ENCODE assay signal across 8 cellular contexts in the genomic region with DNA sequence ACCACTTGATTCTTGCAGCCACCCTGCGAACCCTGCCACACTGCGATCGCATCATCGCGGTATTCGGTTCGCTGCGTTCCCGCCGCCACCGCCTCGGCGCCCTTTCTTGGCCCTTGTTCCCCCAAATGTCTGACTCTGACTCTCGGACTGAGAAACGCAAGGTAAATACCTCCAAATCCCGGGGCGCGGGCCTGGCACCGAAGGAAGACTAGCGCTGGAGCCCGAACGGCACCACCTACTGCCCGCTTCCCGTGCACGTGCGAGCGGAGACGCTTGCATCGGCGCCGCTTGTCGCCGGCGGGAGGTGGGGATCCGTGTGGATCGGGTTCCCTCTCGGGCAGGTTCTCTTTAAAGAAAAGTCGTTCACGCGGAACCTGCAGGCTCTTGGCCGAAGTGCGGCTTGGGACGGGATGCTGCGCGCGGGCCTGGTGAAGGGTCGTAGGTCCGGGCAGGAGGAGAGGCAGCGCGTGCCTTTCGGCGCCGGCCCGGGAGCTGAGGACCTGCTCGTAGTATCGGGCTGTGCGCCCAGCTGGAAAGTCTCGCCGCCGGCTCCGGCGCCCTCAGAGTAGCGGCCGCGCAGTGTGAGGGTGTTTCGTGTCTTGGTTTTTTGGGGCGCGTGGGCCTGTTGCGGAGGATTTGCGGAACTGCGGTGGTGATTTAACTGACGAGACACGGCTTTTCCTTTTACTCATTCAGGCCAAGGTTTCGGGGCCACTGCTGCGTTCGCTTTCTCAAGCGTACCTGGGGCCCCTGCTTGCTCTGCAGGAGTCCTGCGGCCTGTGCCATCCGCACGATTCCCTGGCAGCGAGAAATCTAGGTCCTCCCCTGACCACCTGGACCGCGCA. TPM values are rescaled to one million over a fixed set of nuclear protein-coding genes. Genes with fewer than 3 reads are reported as not detected.
DNase-seq lines count a peak whose midpoint lies in the region; ATAC-seq and TF ChIP-seq lines count a peak whose summit lies in the region.

No MANE protein-coding gene starts in this region.

- WGBS in heart right ventricle, 2 donors: 0 to 1% methylated on average over 83 of the region's 83 CpGs

- CTCF ChIA-PET in PC-3 (lab: Charles Lee): interaction anchor here (0.5 kb wide), 1 partner anchor 89 kb away, joined by 3 read pairs; no protein-coding TSS in a partner anchor
- CTCF ChIA-PET in activated naive CD4-positive, alpha-beta T cell treated with anti-CD3 and anti-CD28 coated beads, Interleukin-2, amount 10 ng/mL, durations not matched to agents 7 days and 5 days (lab: Charles Lee): interaction anchor here (0.7 to 1.0 kb wide), 2 partner anchors 11 to 577 kb away, joined by 3 read pairs; no protein-coding TSS in a partner anchor

- H3K4me1 Mint-ChIP-seq in activated naive CD4-positive, alpha-beta T cell treated with anti-CD3 and anti-CD28 coated beads, Interleukin-2, amount 10 ng/mL, durations not matched to agents 7 days and 5 days: peaks cover 50% of the 10 kb centered on the region

- H3K9ac ChIP-seq in PC-3 (ENCODE audit: low read length): peak overlapping the region; percentile 82

- no peak for TF ChIP-seq CTCF in PC-3 (conservative IDR thresholded peaks at IDR 0.05; ENCODE audit: low read depth, low read length)
- no peak for TF ChIP-seq CTCF in heart right ventricle (IDR thresholded peaks at IDR 0.05)

- no peak overlapping the region for H2AFZ ChIP-seq in PC-3 (ENCODE audit: low read length)

- H3K36me3 ChIP-seq in PC-3 (ENCODE audit: low read depth, low read length) (peaks cover 22% of the 10 kb centered on the region), heart right ventricle (peaks cover 0 to 27% (median 19%) of the 10 kb centered on the region in 9 donors)

- BruUV-seq in PC-3 (replicated peaks; lab: Mats Ljungman, UMichigan): TSS peak; percentile 31

- peaks cover 68% of the 10 kb centered on the region for H3K27me3 Mint-ChIP-seq in activated naive CD4-positive, alpha-beta T cell treated with anti-CD3 and anti-CD28 coated beads, Interleukin-2, amount 10 ng/mL, durations not matched to agents 7 days and 5 days

- H3K9me3 Mint-ChIP-seq in activated naive CD4-positive, alpha-beta T cell treated with anti-CD3 and anti-CD28 coated beads, Interleukin-2, amount 10 ng/mL, durations not matched to agents 7 days and 5 days: no peaks in the 10 kb centered on the region

- peak overlapping the region; percentile 86 for H3K4me3 Mint-ChIP-seq in activated naive CD4-positive, alpha-beta T cell treated with anti-CD3 and anti-CD28 coated beads, Interleukin-2, amount 10 ng/mL, durations not matched to agents 7 days and 5 days

- peak overlapping the region; percentile 97 for H3K4me2 ChIP-seq in PC-3 (ENCODE audit: low read length)

- H3K27me3 ChIP-seq in PC-3 (ENCODE audit: low read length) (no peaks in the 10 kb centered on the region), heart right ventricle (peaks cover 0 to 43% (median 19%) of the 10 kb centered on the region in 7 donors)

- peak overlapping the region; percentile 85 for H3K27ac Mint-ChIP-seq in activated naive CD4-positive, alpha-beta T cell treated with anti-CD3 and anti-CD28 coated beads, Interleukin-2, amount 10 ng/mL, durations not matched to agents 7 days and 5 days

- H3K4me3 ChIP-seq in PC-3 (ENCODE audit: low read length) (peak overlapping the region; percentile 91), heart right ventricle (peak overlapping the region; percentile 63 to 96 (median 82))

- peaks cover 24% of the 10 kb centered on the region for H4K20me1 ChIP-seq in PC-3 (ENCODE audit: low read length)

- POLR2A ChIA-PET in PC-3 (lab: Charles Lee; ENCODE audit: unreplicated experiment): interaction anchor here (0.6 to 1.2 kb wide), 5 partner anchors 47 to 1516 kb away, joined by 3 to 14 read pairs (median 5); no protein-coding TSS in a partner anchor

- no peaks in the 10 kb centered on the region for H3F3A ChIP-seq in PC-3 (ENCODE audit: low read length, unreplicated experiment)

- intact Hi-C loops in PC-3 (cut with micrococcal nuclease) (loop anchor here (2.0 to 10.0 kb wide), 4 partner anchors 48 to 578 kb away; no protein-coding TSS in a partner anchor), heart right ventricle (cut with DNase I) (loop anchor here in 3 of 10 donors (5.0 to 10.0 kb wide), 3 partner anchors 41 to 581 kb away; no protein-coding TSS in a partner anchor)

- DNase-seq in DMS53 (lab: John Stamatoyannopoulos, UW): peak; percentile 88
- peak; percentile 38 for DNase-seq in PC-3
- DNase-seq in activated naive CD4-positive, alpha-beta T cell treated with anti-CD3 and anti-CD28 coated beads, Interleukin-2, amount 10 ng/mL, durations not matched to agents 7 days and 5 days: peak; percentile 62
- DNase-seq in heart right ventricle: peak; percentile 38 to 51
- DNase-seq in putamen (ENCODE audit: low spot score): peak; percentile 12
- DNase-seq in DMS114 treated with DMSO at 0.1 percent for 48 hours (lab: John Stamatoyannopoulos, UW; ENCODE audit: unreplicated experiment): no peak

- peaks cover 52% of the 10 kb centered on the region for H3K79me2 ChIP-seq in PC-3 (ENCODE audit: low read length)

- peaks cover 37% of the 10 kb centered on the region for H3K36me3 Mint-ChIP-seq in activated naive CD4-positive, alpha-beta T cell treated with anti-CD3 and anti-CD28 coated beads, Interleukin-2, amount 10 ng/mL, durations not matched to agents 7 days and 5 days

- peak; percentile 12 for ATAC-seq in HG03135 (IDR thresholded peaks at IDR 0.05; ENCODE audit: unreplicated experiment)
- peak; percentile 0; the same call in 1 of the 2 replicates for ATAC-seq in PC-3
- peak in 6 of 8 donors; percentile 0 to 19 (median 8) for ATAC-seq in heart right ventricle
- no peak for ATAC-seq in HG02678 (IDR thresholded peaks at IDR 0.05; ENCODE audit: unreplicated experiment)

- H3K9me2 ChIP-seq in PC-3 (replicated peaks; ENCODE audit: low read length): no peaks in the 10 kb centered on the region

- H3K4me1 ChIP-seq in PC-3 (ENCODE audit: insufficient read depth, low read length): peaks cover 16% of the 10 kb centered on the region
- peaks cover 0 to 77% (median 60%) of the 10 kb centered on the region in 9 donors for H3K4me1 ChIP-seq in heart right ventricle

- H3K9me3 ChIP-seq in PC-3 (ENCODE audit: low read length) (no peaks in the 10 kb centered on the region), heart right ventricle (no peaks in the 10 kb centered on the region)

- H3K27ac ChIP-seq in PC-3 (ENCODE audit: low read length) (peak overlapping the region; percentile 27; the same call in 1 of the 2 replicates), heart right ventricle (peak overlapping the region; percentile 51 to 94 (median 78))

RNA-seq across cellular contexts. Expression of gene BCL2L11, which starts 0.5 kb away (rescaled TPM):
- total RNA-seq in PC-3 (2014; rRNA removed): 11.3 and 24.6 TPM in 2 replicates
- total RNA-seq in heart right ventricle: 10 to 100 TPM in 1 of 10 donors, 1 to 10 TPM in 9; 1.9 to 14.5 (median 7.4) TPM
- 1 to 10 TPM; 1.4 to 1.7 TPM for polyA plus RNA-seq in heart right ventricle
